In genomic region chr2:176138526-176139169, GRCh38 we compare ENCODE assay signal across 12 cellular contexts.
DNase-seq lines count a peak whose midpoint lies in the region; TF ChIP-seq lines count a peak whose summit lies in the region.
"Had no signal": no experiment of that assay in that cellular context is flagged by ENCODE, and none has a peak within 500 bp of the region (broad histone marks: within the 10 kb centered on the region; RNA-seq: fewer than 3 reads in every experiment).

No MANE protein-coding gene starts in this region.

- H3K4me3 ChIP-seq in fibroblast of mammary gland (ENCODE audit: control insufficient read depth, low read depth, low read length) (peak overlapping the region; percentile 78), skeletal muscle cell (ENCODE audit: low read depth, low read length) (peak overlapping the region; percentile 68)
- H3K4me3 ChIP-seq: SJSA1 had no signal

- DNase-seq in DMS79 treated with DMSO at 0.1 percent for 48 hours (lab: John Stamatoyannopoulos, UW) (peak; percentile 30), NCI-H748 treated with DMSO at 0.1 percent for 48 hours (lab: John Stamatoyannopoulos, UW) (peak; percentile 25), fibroblast of mammary gland (ENCODE audit: low read depth) (peak; percentile 66), skeletal muscle cell (ENCODE audit: low read depth) (no peak), GF-D8 (lab: John Stamatoyannopoulos, UW) (no peak)
- DNase-seq in central memory CD4-positive, alpha-beta T cell, result no peak
- no peak for DNase-seq in stimulated activated CD4-positive, alpha-beta T cell treated with anti-CD3 and anti-CD28 coated beads, Interleukin-4, amount 100 ng/mL, for 1 hour
- DNase-seq in activated CD4-positive, alpha-beta T cell treated with anti-CD3 and anti-CD28 coated beads for 1 hour, result no peak
- DNase-seq: activated CD4-positive, alpha-beta T cell treated with anti-CD3 and anti-CD28 coated beads for 4 hours; NCI-H345; occipital lobe had no signal

- TF ChIP-seq CTCF in fibroblast of mammary gland (conservative IDR thresholded peaks at IDR 0.05; ENCODE audit: control insufficient read depth, insufficient read depth, low read depth, low read length), result no peak

Comparison
In these comparisons a context has a peak if more than half of its experiments do, and no peak if none do; other contexts are left out.
1. DNase-seq: peak in DMS79 treated with DMSO at 0.1 percent for 48 hours (single experiment), NCI-H748 treated with DMSO at 0.1 percent for 48 hours (single experiment) and fibroblast of mammary gland (single experiment); none in skeletal muscle cell (single experiment), central memory CD4-positive, alpha-beta T cell (single experiment), stimulated activated CD4-positive, alpha-beta T cell treated with anti-CD3 and anti-CD28 coated beads, Interleukin-4, amount 100 ng/mL, for 1 hour (single experiment), GF-D8 (single experiment) and activated CD4-positive, alpha-beta T cell treated with anti-CD3 and anti-CD28 coated beads for 1 hour (single experiment).